1 cellular context compared by ENCODE assay signal in the genomic region with DNA sequence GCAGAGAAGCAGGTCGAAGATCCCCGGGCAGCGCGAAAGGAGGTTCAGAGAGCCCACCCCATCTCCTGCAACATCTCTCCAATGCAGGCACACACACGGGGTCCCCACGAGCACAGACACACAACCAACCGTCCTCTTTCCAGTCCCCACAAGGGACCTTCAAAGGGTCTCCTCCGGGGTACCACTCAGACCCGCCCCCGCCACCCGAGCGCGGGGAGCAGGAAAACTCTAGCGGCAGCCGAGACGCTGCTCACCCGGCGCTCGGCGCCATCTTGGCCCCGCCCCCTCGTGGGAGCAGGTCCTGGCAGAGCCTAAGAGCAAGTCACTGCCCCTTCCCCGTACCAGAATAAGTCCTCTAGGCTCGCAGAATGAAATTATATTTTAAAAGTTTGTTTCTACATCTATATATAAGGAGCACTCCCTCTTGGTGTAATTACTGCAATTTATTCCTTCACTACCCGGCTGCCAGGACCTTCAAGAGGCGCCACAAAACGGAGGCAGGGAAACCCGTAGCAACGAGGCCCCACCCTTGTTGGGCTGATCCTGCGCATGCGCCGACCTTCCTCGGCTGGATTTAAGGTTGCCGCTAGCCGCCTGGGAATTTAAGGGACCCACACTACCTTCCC.
TF ChIP-seq lines count a peak whose summit lies in the region.

A gene with protein sequence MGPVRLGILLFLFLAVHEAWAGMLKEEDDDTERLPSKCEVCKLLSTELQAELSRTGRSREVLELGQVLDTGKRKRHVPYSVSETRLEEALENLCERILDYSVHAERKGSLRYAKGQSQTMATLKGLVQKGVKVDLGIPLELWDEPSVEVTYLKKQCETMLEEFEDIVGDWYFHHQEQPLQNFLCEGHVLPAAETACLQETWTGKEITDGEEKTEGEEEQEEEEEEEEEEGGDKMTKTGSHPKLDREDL (plus strand): TSS at position 560 of the 626 bp plus-strand sequence. CDS start 111 bp downstream, outside the sequence.
Gene TAF6 (minus strand): TSS at position 284 of the 626 bp plus-strand sequence. CDS start 5,149 bp downstream, outside the sequence.

TF ChIP-seq in GM23338, 12 proteins besides CTCF, POLR2A, EP300 and RAD21:
- TF ChIP-seq ZNF462 (CRISPR knock-in tag; IDR thresholded peaks at IDR 0.05) (no peak), NANOG (IDR thresholded peaks at IDR 0.05; ENCODE audit: borderline replicate concordance) (no peak), ZNF114 (CRISPR knock-in tag; IDR thresholded peaks at IDR 0.05) (no peak), STAT1 (IDR thresholded peaks at IDR 0.05; ENCODE audit: unreplicated experiment) (no peak), EZH2phosphoT487 (IDR thresholded peaks at IDR 0.05; ENCODE audit: unreplicated experiment) (no peak), JUNB (IDR thresholded peaks at IDR 0.05; ENCODE audit: unreplicated experiment) (no peak), REST (IDR thresholded peaks at IDR 0.05; ENCODE audit: unreplicated experiment) (no peak), ZNF331 (CRISPR knock-in tag; IDR thresholded peaks at IDR 0.05; ENCODE audit: low read depth) (no peak), POLR2AphosphoS5 (IDR thresholded peaks at IDR 0.05; ENCODE audit: low read depth) (peak; percentile 67), EZH2 (IDR thresholded peaks at IDR 0.05; ENCODE audit: low read depth, unreplicated experiment) (no peak), CREB1 (CRISPR knock-in tag; IDR thresholded peaks at IDR 0.05; ENCODE audit: low read depth) (peak; percentile 69), ETS1 (IDR thresholded peaks at IDR 0.05) (no peak)
TF ChIP-seq in GM23338: peak in this region for 2.
